In the genomic region with DNA sequence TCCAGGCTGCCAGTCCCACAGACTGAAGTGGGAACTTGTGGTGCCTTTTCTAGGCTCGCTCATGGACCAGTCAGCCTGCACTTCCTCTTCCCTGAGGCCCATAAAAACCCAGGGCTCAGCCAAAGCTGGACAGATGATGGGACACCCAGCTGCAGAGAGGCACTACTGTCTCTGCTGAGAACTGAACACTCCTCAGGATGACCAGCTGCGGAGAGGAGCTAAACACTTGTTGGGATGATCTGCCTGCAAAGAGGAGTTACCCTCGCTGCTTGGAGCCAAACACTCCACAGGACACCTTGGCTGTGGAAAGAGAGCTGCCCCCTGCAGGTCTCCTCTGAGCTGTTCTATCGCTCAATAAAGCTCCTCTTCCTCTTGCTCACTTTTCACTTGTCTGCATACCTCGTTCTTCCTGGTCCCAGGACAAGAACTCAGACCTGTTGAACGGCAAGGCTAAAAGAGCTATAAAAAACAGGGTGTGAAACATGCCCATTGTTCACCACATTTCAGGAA, we compare ENCODE assay signal across 16 cellular contexts.
"Had no signal": no experiment of that assay in that cellular context is flagged by ENCODE, and none has a peak within 500 bp of the region (broad histone marks: within the 10 kb centered on the region; RNA-seq: fewer than 3 reads in every experiment).

No MANE protein-coding gene starts in this region.

- ATAC-seq: gastrocnemius medialis, left cardiac atrium, natural killer cell, T-helper 17 cell had no signal

- H3K36me3 ChIP-seq: adrenal gland, gastrocnemius medialis, heart right ventricle, thyroid gland, vagina had no signal

- H3K4me3 Mint-ChIP-seq: natural killer cell, T-helper 17 cell had no signal

- H3K4me1 ChIP-seq: adrenal gland, gastrocnemius medialis, heart right ventricle, thyroid gland, vagina had no signal

- H3K27me3 Mint-ChIP-seq: T-helper 17 cell had no signal

- H3K27ac ChIP-seq: adrenal gland, coronary artery, gastrocnemius medialis, heart right ventricle, skin epidermis, thyroid gland, vagina had no signal

- H3K4me1 Mint-ChIP-seq: natural killer cell, T-helper 17 cell had no signal

- H3K27ac Mint-ChIP-seq: activated T-helper 2 cell treated with anti-CD3 and anti-CD28 coated beads, Interferon-gamma antibody, Interleukin-2, Interleukin-4, amounts not matched to agents 10 μg/mL and 5 μg/mL and 100 μg/mL, durations not matched to agents 14 hours and 24 hours and 36 hours; natural killer cell; T-helper 17 cell had no signal

- H3K27me3 ChIP-seq: adrenal gland, gastrocnemius medialis, heart right ventricle, thyroid gland, vagina had no signal

- H3K9me3 ChIP-seq: adrenal gland, gastrocnemius medialis, thyroid gland, vagina had no signal

- H3K4me3 ChIP-seq: adrenal gland, coronary artery, gastrocnemius medialis, heart right ventricle, skin epidermis, thyroid gland, vagina had no signal

- DNase-seq: activated CD4-positive, alpha-beta T cell treated with anti-CD3 and anti-CD28 coated beads, Interleukin-2, amount 50 U/mL, for 1 hour; activated CD4-positive, CD25-positive, alpha-beta regulatory T cell; activated naive CD4-positive, alpha-beta T cell treated with anti-CD3 and anti-CD28 coated beads, Interleukin-2, amount 50 U/mL, for 16 hours; effector CD8-positive, alpha-beta T cell; gastrocnemius medialis; heart right ventricle; left cardiac atrium; natural killer cell; occipital lobe; T-helper 17 cell; thyroid gland had no signal

- H3K36me3 Mint-ChIP-seq: natural killer cell had no signal
